In the genomic region with DNA sequence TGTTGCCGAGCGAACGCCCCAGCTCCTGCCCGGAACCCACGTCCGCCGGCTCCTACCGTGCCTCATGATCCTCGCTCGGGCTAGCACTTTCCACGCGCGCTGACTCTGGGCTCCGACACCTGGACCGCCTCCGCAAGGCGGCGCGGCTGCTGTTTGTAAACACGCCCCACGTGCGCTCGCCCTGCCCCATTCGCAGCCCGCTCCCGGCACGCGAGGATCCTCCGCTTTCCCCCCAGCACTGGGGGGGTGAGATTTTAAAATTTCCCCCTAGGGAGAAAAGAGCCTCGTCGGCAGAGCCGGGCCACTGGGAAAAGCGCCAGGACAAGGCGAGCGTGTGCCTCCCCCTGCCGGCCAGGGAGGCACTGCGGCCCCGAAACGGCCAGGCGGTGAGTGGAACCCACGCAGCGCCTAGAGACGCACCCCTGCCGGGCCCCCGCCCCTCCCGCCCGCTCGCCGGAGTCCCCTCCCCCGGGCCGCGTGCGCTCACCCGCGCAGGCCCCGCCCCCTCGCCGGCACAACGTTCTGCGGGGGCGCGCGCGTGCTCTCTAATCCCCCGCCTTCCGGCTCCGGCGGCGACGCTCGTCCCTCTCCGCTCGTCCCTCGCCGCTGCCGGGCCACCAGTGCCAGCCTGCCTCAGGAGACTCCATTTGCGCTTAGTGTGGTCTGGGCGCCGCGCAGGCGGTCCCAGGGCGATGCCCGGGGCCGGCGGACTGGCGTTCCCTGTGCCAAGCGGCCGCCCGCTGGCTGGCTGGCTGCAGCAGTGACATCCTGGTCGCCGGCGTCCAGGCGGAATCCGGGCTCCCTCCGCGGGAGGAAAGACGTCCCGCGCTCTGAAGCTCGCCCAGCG, we compare ENCODE assay signal across 8 cellular contexts. TPM values are rescaled to one million over a fixed set of nuclear protein-coding genes. Genes with fewer than 3 reads are reported as not detected.
A peak's percentile ranks its signal among the peaks of the same experiment; 100 is the strongest.
DNase-seq lines count a peak whose midpoint lies in the region; ATAC-seq and TF ChIP-seq lines count a peak whose summit lies in the region.

A gene (plus strand): TSS at position 548 of the 847 bp plus-strand sequence. CDS start 1,442 bp downstream, outside the sequence.

- peaks cover 20 to 29% (median 25%) of the 10 kb centered on the region in 3 donors for H3K4me1 Mint-ChIP-seq in T-cell

- H3K4me1 ChIP-seq in right atrium auricular region (peaks cover 0 to 17% of the 10 kb centered on the region in 2 donors), vagina (peaks cover 17% of the 10 kb centered on the region)

- H3K9me3 ChIP-seq in right atrium auricular region (no peaks in the 10 kb centered on the region), vagina (no peaks in the 10 kb centered on the region)

- intact Hi-C loops in vagina (cut with DNase I): no loop called here

- peak within 1 kb of the TSS; percentile 81 to 85 for H3K27ac ChIP-seq in right atrium auricular region
- peak within 1 kb of the TSS; percentile 88 for H3K27ac ChIP-seq in vagina

- H3K27me3 ChIP-seq in right atrium auricular region: no peaks in the 10 kb centered on the region
- H3K27me3 ChIP-seq in vagina: no peaks in the 10 kb centered on the region

- H3K27ac Mint-ChIP-seq in T-cell: peak within 1 kb of the TSS; percentile 75 to 86

- CTCF ChIA-PET in T-cell (lab: Charles Lee): interaction anchor here in 1 of 2 donors (0.7 kb wide), 1 partner anchor 56 kb away, joined by 3 read pairs; no protein-coding TSS in a partner anchor

- H3K36me3 ChIP-seq in right atrium auricular region (no peaks in the 10 kb centered on the region), vagina (no peaks in the 10 kb centered on the region)

- POLR2A ChIA-PET in T-cell (lab: Charles Lee): no interaction called here

- in situ Hi-C loops in GM13976 (cut with MboI; ENCODE audit: low sequenced_read_pairs, unreplicated experiment): no loop called here

- H3K4me3 Mint-ChIP-seq in T-cell: peak within 1 kb of the TSS; percentile 86 to 92 (median 87)

- TF ChIP-seq CTCF in GM13976 (IDR thresholded peaks at IDR 0.05; ENCODE audit: borderline replicate concordance, control extremely low read depth, extremely low read depth, insufficient read depth, missing control alignments): peak; percentile 92
- peak; percentile 85 to 87 for TF ChIP-seq CTCF in right atrium auricular region (IDR thresholded peaks at IDR 0.05)
- TF ChIP-seq CTCF in vagina (IDR thresholded peaks at IDR 0.05): peak; percentile 3 to 90 (median 77)

- H3K4me3 ChIP-seq in right atrium auricular region: peak within 1 kb of the TSS; percentile 75 to 85
- H3K4me3 ChIP-seq in vagina: peak within 1 kb of the TSS; percentile 84 to 88

- peaks cover 0 to 9% of the 10 kb centered on the region in 2 donors for H3K27me3 Mint-ChIP-seq in T-cell

- peaks cover 25% of the 10 kb centered on the region for H3K36me3 Mint-ChIP-seq in T-cell

- ATAC-seq in HG02840 (IDR thresholded peaks at IDR 0.05; ENCODE audit: low FRiP score, unreplicated experiment): peak; percentile 94
- peak; percentile 90 to 97 (median 92) for ATAC-seq in T-cell (replicated peaks in 1 of 4)

- H3K9me3 Mint-ChIP-seq in T-cell: peaks cover 5 to 9% (median 8%) of the 10 kb centered on the region in 3 donors

- TF ChIP-seq POLR2A in vagina (IDR thresholded peaks at IDR 0.05): peak in 1 of 2 donors; percentile 25

- DNase-seq in GM13976 (ENCODE audit: low spot score): peak; percentile 97
- DNase-seq in NCI-H1417 treated with DMSO at 0.1 percent for 48 hours (lab: John Stamatoyannopoulos, UW): peak; percentile 75
- DNase-seq in T-cell: peak; percentile 76 to 91 (median 85)
- DNase-seq in amniotic stem cell (lab: John Stamatoyannopoulos, UW): peak; percentile 60
- DNase-seq in right atrium auricular region (ENCODE audit: low spot score): peak; percentile 76
- DNase-seq in pulmonary artery endothelial cell (ENCODE audit: low read depth, low spot score): peak; percentile 37
- DNase-seq in vagina (ENCODE audit: extremely low spot score in 2 of 2): no peak

RNA-seq across cellular contexts. Expression of the gene that starts here (rescaled TPM):
- total RNA-seq in T-cell: 1 to 10 TPM; 3.8 to 6.7 (median 5.2) TPM
- 1 to 10 TPM; 1.5 to 2.3 TPM for total RNA-seq in right atrium auricular region
- total RNA-seq in pulmonary artery endothelial cell: 3.1 and 3.5 TPM in 2 replicates
- 4.4 TPM for total RNA-seq in vagina

Comparison
In these comparisons a context has a peak if more than half of its experiments do, and no peak if none do; other contexts are left out.
1. DNase-seq: peak in GM13976 (single experiment), NCI-H1417 treated with DMSO at 0.1 percent for 48 hours (single experiment), T-cell (34 of 34), amniotic stem cell (single experiment), right atrium auricular region (single experiment) and pulmonary artery endothelial cell (single experiment); none in vagina (0 of 2).
2. Peak in every context shown above with its lines, with median percentiles within 50 percentile points of each other: CTCF ChIP-seq.